Comparison of ENCODE assay signal across 1 cellular context in the genomic region with DNA sequence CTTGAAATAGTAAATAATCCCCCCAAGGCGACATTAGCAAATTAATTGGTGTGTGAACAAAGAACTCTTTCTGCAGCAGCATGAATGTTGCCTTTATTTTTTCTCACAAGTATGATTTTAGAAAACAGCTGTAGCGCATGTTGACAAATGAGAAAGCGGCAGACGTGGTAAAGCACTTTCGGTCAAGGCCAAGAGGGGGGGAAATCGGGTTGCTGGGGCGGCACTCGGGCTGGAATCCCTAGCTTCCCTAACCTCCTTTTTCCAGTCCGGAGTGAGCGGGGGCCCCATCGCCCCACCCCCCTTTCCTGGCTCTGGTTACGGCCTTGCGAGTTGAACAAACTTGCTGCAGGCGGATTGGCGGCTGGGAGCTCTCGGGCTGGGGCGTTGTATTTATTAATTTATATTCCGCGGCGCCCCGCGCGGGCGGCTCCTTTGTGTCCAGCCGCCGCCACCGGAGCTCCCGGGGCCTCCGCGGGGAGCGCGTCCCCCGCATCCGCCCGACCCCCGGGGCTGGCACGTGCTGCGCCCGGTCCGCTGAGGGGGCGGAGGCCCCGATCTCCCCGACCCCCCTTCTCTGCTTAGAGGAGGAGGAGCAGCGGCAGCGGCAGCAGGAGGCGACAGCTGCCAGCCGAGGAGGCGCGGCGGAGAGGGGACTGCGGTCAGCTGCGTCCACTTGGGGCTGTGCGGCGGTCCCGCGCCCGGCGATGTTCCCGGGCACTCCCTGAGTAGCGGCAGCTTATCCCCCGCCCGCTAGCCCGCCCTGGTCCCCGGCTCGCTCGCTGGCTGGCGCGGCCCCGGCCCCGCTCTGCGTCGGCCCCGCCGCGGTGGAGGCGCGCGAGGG.
TF ChIP-seq lines count a peak whose summit lies in the region.

A gene with protein sequence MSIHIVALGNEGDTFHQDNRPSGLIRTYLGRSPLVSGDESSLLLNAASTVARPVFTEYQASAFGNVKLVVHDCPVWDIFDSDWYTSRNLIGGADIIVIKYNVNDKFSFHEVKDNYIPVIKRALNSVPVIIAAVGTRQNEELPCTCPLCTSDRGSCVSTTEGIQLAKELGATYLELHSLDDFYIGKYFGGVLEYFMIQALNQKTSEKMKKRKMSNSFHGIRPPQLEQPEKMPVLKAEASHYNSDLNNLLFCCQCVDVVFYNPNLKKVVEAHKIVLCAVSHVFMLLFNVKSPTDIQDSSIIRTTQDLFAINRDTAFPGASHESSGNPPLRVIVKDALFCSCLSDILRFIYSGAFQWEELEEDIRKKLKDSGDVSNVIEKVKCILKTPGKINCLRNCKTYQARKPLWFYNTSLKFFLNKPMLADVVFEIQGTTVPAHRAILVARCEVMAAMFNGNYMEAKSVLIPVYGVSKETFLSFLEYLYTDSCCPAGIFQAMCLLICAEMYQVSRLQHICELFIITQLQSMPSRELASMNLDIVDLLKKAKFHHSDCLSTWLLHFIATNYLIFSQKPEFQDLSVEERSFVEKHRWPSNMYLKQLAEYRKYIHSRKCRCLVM (plus strand): TSS at position 607 of the 841 bp plus-strand sequence. CDS start 347 bp downstream, outside the sequence.

TF ChIP-seq in HepG2, 621 proteins besides CTCF, POLR2A, EP300 and RAD21 (continued from another document and continues in another):
- TF ChIP-seq, protein P1, sequence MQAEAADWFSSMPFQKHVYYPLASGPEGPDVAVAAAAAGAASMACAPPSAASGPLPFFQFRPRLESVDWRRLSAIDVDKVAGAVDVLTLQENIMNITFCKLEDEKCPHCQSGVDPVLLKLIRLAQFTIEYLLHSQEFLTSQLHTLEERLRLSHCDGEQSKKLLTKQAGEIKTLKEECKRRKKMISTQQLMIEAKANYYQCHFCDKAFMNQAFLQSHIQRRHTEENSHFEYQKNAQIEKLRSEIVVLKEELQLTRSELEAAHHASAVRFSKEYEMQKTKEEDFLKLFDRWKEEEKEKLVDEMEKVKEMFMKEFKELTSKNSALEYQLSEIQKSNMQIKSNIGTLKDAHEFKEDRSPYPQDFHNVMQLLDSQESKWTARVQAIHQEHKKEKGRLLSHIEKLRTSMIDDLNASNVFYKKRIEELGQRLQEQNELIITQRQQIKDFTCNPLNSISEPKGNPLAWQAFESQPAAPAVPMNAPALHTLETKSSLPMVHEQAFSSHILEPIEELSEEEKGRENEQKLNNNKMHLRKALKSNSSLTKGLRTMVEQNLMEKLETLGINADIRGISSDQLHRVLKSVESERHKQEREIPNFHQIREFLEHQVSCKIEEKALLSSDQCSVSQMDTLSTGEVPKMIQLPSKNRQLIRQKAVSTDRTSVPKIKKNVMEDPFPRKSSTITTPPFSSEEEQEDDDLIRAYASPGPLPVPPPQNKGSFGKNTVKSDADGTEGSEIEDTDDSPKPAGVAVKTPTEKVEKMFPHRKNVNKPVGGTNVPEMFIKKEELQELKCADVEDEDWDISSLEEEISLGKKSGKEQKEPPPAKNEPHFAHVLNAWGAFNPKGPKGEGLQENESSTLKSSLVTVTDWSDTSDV (CRISPR knock-in tag; IDR thresholded peaks at IDR 0.05) = no peak
- TF ChIP-seq ADNP (CRISPR knock-in tag; IDR thresholded peaks at IDR 0.05) (no peak), ZNF337 (CRISPR knock-in tag; IDR thresholded peaks at IDR 0.05; ENCODE audit: borderline replicate concordance, low read depth) (no peak), REXO4 (CRISPR knock-in tag; IDR thresholded peaks at IDR 0.05; ENCODE audit: borderline replicate concordance) (no peak), MAFG (CRISPR knock-in tag; IDR thresholded peaks at IDR 0.05) (no peak), IKZF1 (IDR thresholded peaks at IDR 0.05) (no peak), KMT2B (CRISPR knock-in tag; IDR thresholded peaks at IDR 0.05) (peak; percentile 46), KDM2A (CRISPR knock-in tag; IDR thresholded peaks at IDR 0.05; ENCODE audit: borderline replicate concordance, low read depth) (peak; percentile 67), ELF1 (CRISPR knock-in tag; IDR thresholded peaks at IDR 0.05) (no peak), KLF11 (CRISPR knock-in tag; IDR thresholded peaks at IDR 0.05) (no peak), SMAD9 (CRISPR knock-in tag; IDR thresholded peaks at IDR 0.05) (no peak), YY1 (IDR thresholded peaks at IDR 0.05; ENCODE audit: insufficient read depth, insufficient replicate concordance, low read depth, low read length) (no peak), GATAD1 (CRISPR knock-in tag; IDR thresholded peaks at IDR 0.05) (no peak), ATF7-NPFF (CRISPR knock-in tag; IDR thresholded peaks at IDR 0.05; ENCODE audit: low read depth) (no peak), POLR2G (IDR thresholded peaks at IDR 0.05; ENCODE audit: low read depth, low read length) (peak; percentile 67; the same call in 1 of the 2 replicates), BCL6 (CRISPR knock-in tag; IDR thresholded peaks at IDR 0.05) (0 out of 2 replicates have a peak, but pooled peaks have one; percentile 30), JDP2 (CRISPR knock-in tag; IDR thresholded peaks at IDR 0.05; ENCODE audit: borderline replicate concordance) (no peak), FOXP1 (IDR thresholded peaks at IDR 0.05) (no peak), FOXP1 (CRISPR knock-in tag; IDR thresholded peaks at IDR 0.05) (no peak), ZNF567 (CRISPR knock-in tag; IDR thresholded peaks at IDR 0.05; ENCODE audit: borderline replicate concordance) (no peak), PHF8 (CRISPR knock-in tag; IDR thresholded peaks at IDR 0.05) (peak; percentile 67), NFE2 (CRISPR knock-in tag; IDR thresholded peaks at IDR 0.05) (no peak), ZNF136 (CRISPR knock-in tag; IDR thresholded peaks at IDR 0.05; ENCODE audit: low read depth) (no peak), ZMYM2 (CRISPR knock-in tag; IDR thresholded peaks at IDR 0.05) (no peak), NR1H2 (CRISPR knock-in tag; IDR thresholded peaks at IDR 0.05; ENCODE audit: borderline replicate concordance, low read depth) (no peak), ZNF782 (CRISPR knock-in tag; IDR thresholded peaks at IDR 0.05; ENCODE audit: borderline replicate concordance) (no peak), SMC3 (IDR thresholded peaks at IDR 0.05; ENCODE audit: low read length) (no peak), HOXA7 (CRISPR knock-in tag; IDR thresholded peaks at IDR 0.05) (no peak), ZNF460 (CRISPR knock-in tag; IDR thresholded peaks at IDR 0.05; ENCODE audit: borderline replicate concordance) (no peak), ZNF891 (CRISPR knock-in tag; IDR thresholded peaks at IDR 0.05) (no peak), ZFY (CRISPR knock-in tag; IDR thresholded peaks at IDR 0.05) (peak; percentile 52), ZBTB7A (CRISPR knock-in tag; IDR thresholded peaks at IDR 0.05) (no peak), ZNF749 (CRISPR knock-in tag; IDR thresholded peaks at IDR 0.05; ENCODE audit: borderline replicate concordance) (no peak), SMYD3 (CRISPR knock-in tag; IDR thresholded peaks at IDR 0.05) (no peak), ISX (CRISPR knock-in tag; conservative IDR thresholded peaks at IDR 0.05) (no peak), ZNF17 (CRISPR knock-in tag; IDR thresholded peaks at IDR 0.05) (no peak), SP1 (IDR thresholded peaks at IDR 0.05) (no peak), SP1 (CRISPR knock-in tag; IDR thresholded peaks at IDR 0.05) (no peak), GABPA (IDR thresholded peaks at IDR 0.05; ENCODE audit: low read depth, low read length) (no peak), GABPA (CRISPR knock-in tag; IDR thresholded peaks at IDR 0.05; ENCODE audit: low read depth) (no peak), MLLT10 (CRISPR knock-in tag; IDR thresholded peaks at IDR 0.05) (no peak), ZNF556 (CRISPR knock-in tag; IDR thresholded peaks at IDR 0.05; ENCODE audit: borderline replicate concordance) (no peak)
- TF ChIP-seq, protein P2, sequence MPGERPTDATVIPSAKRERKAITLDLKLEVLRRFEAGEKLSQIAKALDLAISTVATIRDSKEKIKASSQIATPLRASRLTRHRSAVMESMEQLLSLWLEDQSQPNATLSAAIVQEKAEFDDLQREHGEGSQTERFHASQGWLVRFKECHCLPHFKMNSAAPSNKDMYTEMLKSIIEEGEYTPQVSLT (CRISPR knock-in tag; IDR thresholded peaks at IDR 0.05; ENCODE audit: borderline replicate concordance, low read depth) = no peak
- TF ChIP-seq, protein P3, sequence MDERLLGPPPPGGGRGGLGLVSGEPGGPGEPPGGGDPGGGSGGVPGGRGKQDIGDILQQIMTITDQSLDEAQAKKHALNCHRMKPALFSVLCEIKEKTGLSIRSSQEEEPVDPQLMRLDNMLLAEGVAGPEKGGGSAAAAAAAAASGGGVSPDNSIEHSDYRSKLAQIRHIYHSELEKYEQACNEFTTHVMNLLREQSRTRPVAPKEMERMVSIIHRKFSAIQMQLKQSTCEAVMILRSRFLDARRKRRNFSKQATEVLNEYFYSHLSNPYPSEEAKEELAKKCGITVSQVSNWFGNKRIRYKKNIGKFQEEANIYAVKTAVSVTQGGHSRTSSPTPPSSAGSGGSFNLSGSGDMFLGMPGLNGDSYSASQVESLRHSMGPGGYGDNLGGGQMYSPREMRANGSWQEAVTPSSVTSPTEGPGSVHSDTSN (CRISPR knock-in tag; IDR thresholded peaks at IDR 0.05) = no peak
- TF ChIP-seq, protein P4, sequence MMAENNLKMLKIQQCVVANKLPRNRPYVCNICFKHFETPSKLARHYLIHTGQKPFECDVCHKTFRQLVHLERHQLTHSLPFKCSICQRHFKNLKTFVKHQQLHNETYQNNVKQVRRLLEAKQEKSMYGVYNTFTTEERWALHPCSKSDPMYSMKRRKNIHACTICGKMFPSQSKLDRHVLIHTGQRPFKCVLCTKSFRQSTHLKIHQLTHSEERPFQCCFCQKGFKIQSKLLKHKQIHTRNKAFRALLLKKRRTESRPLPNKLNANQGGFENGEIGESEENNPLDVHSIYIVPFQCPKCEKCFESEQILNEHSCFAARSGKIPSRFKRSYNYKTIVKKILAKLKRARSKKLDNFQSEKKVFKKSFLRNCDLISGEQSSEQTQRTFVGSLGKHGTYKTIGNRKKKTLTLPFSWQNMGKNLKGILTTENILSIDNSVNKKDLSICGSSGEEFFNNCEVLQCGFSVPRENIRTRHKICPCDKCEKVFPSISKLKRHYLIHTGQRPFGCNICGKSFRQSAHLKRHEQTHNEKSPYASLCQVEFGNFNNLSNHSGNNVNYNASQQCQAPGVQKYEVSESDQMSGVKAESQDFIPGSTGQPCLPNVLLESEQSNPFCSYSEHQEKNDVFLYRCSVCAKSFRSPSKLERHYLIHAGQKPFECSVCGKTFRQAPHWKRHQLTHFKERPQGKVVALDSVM (CRISPR knock-in tag; IDR thresholded peaks at IDR 0.05) = no peak
- TF ChIP-seq, protein P5, sequence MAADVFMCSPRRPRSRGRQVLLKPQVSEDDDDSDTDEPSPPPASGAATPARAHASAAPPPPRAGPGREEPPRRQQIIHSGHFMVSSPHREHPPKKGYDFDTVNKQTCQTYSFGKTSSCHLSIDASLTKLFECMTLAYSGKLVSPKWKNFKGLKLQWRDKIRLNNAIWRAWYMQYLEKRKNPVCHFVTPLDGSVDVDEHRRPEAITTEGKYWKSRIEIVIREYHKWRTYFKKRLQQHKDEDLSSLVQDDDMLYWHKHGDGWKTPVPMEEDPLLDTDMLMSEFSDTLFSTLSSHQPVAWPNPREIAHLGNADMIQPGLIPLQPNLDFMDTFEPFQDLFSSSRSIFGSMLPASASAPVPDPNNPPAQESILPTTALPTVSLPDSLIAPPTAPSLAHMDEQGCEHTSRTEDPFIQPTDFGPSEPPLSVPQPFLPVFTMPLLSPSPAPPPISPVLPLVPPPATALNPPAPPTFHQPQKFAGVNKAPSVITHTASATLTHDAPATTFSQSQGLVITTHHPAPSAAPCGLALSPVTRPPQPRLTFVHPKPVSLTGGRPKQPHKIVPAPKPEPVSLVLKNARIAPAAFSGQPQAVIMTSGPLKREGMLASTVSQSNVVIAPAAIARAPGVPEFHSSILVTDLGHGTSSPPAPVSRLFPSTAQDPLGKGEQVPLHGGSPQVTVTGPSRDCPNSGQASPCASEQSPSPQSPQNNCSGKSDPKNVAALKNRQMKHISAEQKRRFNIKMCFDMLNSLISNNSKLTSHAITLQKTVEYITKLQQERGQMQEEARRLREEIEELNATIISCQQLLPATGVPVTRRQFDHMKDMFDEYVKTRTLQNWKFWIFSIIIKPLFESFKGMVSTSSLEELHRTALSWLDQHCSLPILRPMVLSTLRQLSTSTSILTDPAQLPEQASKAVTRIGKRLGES (CRISPR knock-in tag; IDR thresholded peaks at IDR 0.05; ENCODE audit: borderline replicate concordance) = no peak
- TF ChIP-seq, protein P6, sequence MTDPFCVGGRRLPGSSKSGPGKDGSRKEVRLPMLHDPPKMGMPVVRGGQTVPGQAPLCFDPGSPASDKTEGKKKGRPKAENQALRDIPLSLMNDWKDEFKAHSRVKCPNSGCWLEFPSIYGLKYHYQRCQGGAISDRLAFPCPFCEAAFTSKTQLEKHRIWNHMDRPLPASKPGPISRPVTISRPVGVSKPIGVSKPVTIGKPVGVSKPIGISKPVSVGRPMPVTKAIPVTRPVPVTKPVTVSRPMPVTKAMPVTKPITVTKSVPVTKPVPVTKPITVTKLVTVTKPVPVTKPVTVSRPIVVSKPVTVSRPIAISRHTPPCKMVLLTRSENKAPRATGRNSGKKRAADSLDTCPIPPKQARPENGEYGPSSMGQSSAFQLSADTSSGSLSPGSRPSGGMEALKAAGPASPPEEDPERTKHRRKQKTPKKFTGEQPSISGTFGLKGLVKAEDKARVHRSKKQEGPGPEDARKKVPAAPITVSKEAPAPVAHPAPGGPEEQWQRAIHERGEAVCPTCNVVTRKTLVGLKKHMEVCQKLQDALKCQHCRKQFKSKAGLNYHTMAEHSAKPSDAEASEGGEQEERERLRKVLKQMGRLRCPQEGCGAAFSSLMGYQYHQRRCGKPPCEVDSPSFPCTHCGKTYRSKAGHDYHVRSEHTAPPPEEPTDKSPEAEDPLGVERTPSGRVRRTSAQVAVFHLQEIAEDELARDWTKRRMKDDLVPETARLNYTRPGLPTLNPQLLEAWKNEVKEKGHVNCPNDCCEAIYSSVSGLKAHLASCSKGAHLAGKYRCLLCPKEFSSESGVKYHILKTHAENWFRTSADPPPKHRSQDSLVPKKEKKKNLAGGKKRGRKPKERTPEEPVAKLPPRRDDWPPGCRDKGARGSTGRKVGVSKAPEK (CRISPR knock-in tag; IDR thresholded peaks at IDR 0.05; ENCODE audit: borderline replicate concordance) = no peak
- TF ChIP-seq, protein P7, sequence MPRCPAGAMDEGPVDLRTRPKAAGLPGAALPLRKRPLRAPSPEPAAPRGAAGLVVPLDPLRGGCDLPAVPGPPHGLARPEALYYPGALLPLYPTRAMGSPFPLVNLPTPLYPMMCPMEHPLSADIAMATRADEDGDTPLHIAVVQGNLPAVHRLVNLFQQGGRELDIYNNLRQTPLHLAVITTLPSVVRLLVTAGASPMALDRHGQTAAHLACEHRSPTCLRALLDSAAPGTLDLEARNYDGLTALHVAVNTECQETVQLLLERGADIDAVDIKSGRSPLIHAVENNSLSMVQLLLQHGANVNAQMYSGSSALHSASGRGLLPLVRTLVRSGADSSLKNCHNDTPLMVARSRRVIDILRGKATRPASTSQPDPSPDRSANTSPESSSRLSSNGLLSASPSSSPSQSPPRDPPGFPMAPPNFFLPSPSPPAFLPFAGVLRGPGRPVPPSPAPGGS (CRISPR knock-in tag; IDR thresholded peaks at IDR 0.05) = peak; percentile 18; the same call in 1 of the 2 replicates
- TF ChIP-seq, protein P8, sequence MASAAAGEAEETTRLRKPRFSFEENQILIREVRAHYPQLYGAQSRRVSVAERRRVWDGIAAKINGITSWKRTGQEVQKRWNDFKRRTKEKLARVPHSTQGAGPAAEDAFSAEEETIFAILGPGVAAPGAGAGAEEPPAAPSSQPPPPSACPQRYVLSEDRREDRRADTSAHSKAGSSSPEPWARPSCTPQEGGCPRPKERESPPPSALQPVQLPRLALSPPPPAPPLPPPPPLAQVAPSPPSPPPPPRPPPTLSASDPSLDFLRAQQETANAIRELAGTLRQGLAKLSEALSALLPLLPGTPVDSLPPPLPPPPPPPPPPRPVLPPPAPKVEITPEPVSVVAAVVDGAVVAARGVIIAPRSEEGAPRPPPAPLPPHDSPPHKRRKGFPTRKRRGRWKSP (CRISPR knock-in tag; IDR thresholded peaks at IDR 0.05) = peak; percentile 8; the same call in 1 of the 2 replicates
